8 cellular contexts compared by ENCODE assay signal in genomic region chr1:23561813-23562100, GRCh38. TPM values are rescaled to one million over a fixed set of nuclear protein-coding genes. Genes with fewer than 3 reads are reported as not detected.
DNase-seq lines count a peak whose midpoint lies in the region; ATAC-seq and TF ChIP-seq lines count a peak whose summit lies in the region.

No MANE protein-coding gene starts in this region.

- H3K4me1 ChIP-seq in HUES48 (ENCODE audit: control insufficient read depth, insufficient read depth, low read length), result peaks cover 51% of the 10 kb centered on the region
- H3K4me1 ChIP-seq in adrenal gland (replicated peaks in 1 of 2), result peaks cover 9 to 40% of the 10 kb centered on the region in 2 donors

- H3K36me3 Mint-ChIP-seq in stimulated activated naive B cell treated with anti-CD40 and anti-IgM and Interleukin-4, amounts not matched to agents 10 μg/mL and 1 μg/mL and 100 μg/mL, for 72 hours, result peaks cover 13 to 25% of the 10 kb centered on the region in 2 donors

- H3K4me3 Mint-ChIP-seq in stimulated activated naive B cell treated with anti-CD40 and anti-IgM and Interleukin-4, amounts not matched to agents 10 μg/mL and 1 μg/mL and 100 μg/mL, for 72 hours, result peak overlapping the region in 1 of 2 donors; percentile 8

- no peak for TF ChIP-seq POLR2A in adrenal gland (IDR thresholded peaks at IDR 0.05)

- H3K27me3 Mint-ChIP-seq in stimulated activated naive B cell treated with anti-CD40 and anti-IgM and Interleukin-4, amounts not matched to agents 10 μg/mL and 1 μg/mL and 100 μg/mL, for 72 hours, result no peaks in the 10 kb centered on the region

- WGBS in adrenal gland, 4 donors, result 19 to 42% (median 37%) methylated on average over 2 of the region's 2 CpGs

- no peaks in the 10 kb centered on the region for H3K9me3 ChIP-seq in HUES48 (ENCODE audit: control insufficient read depth, insufficient read depth, low read length)
- no peaks in the 10 kb centered on the region for H3K9me3 ChIP-seq in adrenal gland (replicated peaks in 1 of 3)

- H3K27ac ChIP-seq in HUES48 (ENCODE audit: low read depth, low read length) (peak overlapping the region; percentile 97), adrenal gland (peak overlapping the region in 4 of 5 donors; percentile 72 to 91 (median 84))

- H3K27ac Mint-ChIP-seq in stimulated activated naive B cell treated with anti-CD40 and anti-IgM and Interleukin-4, amounts not matched to agents 10 μg/mL and 1 μg/mL and 100 μg/mL, for 72 hours, result peak overlapping the region; percentile 97

- no peak overlapping the region for H3K9ac ChIP-seq in HUES48 (ENCODE audit: low read depth, low read length)

- no peak for TF ChIP-seq CTCF in adrenal gland (IDR thresholded peaks at IDR 0.05)

- no peak for DNase-seq in adrenal gland
- peak; percentile 36 for DNase-seq in left kidney (ENCODE audit: low read depth, low spot score)
- DNase-seq in stimulated activated naive B cell treated with anti-CD40 and anti-IgM and Interleukin-4, amounts not matched to agents 10 μg/mL and 1 μg/mL and 100 μg/mL, for 72 hours, result no peak
- DNase-seq in A172 (ENCODE audit: low spot score), result no peak

- H3K36me3 ChIP-seq in HUES48 (ENCODE audit: control insufficient read depth, insufficient read depth, low read length) (peaks cover 9% of the 10 kb centered on the region; the same call in 1 of the 2 replicates), adrenal gland (replicated peaks in 1 of 2) (no peaks in the 10 kb centered on the region)

- H3K27me3 ChIP-seq in HUES48 (ENCODE audit: control insufficient read depth, insufficient read depth, low read length) (peaks cover 44% of the 10 kb centered on the region), adrenal gland (no peaks in the 10 kb centered on the region)

- intact Hi-C loops in adrenal gland (cut with DNase I), result no loop called here

- no peak for ATAC-seq in stimulated activated naive B cell treated with anti-CD40 and anti-IgM and Interleukin-4, amounts not matched to agents 10 μg/mL and 1 μg/mL and 100 μg/mL, for 72 hours (replicated peaks)
- ATAC-seq in HG03571 (IDR thresholded peaks at IDR 0.05; ENCODE audit: unreplicated experiment), result no peak
- ATAC-seq in HG02642 (IDR thresholded peaks at IDR 0.05; ENCODE audit: poor library complexity, unreplicated experiment), result no peak
- ATAC-seq in HG02938 (IDR thresholded peaks at IDR 0.05; ENCODE audit: unreplicated experiment), result no peak

- no peaks in the 10 kb centered on the region for H3K9me3 Mint-ChIP-seq in stimulated activated naive B cell treated with anti-CD40 and anti-IgM and Interleukin-4, amounts not matched to agents 10 μg/mL and 1 μg/mL and 100 μg/mL, for 72 hours

- peaks cover 52 to 64% of the 10 kb centered on the region in 2 donors for H3K4me1 Mint-ChIP-seq in stimulated activated naive B cell treated with anti-CD40 and anti-IgM and Interleukin-4, amounts not matched to agents 10 μg/mL and 1 μg/mL and 100 μg/mL, for 72 hours

- H3K4me3 ChIP-seq in HUES48 (ENCODE audit: low read depth, low read length) (peak overlapping the region; percentile 20; the same call in 1 of the 2 replicates), adrenal gland (peak overlapping the region in 1 of 4 donors; percentile 2)

RNA-seq across cellular contexts. Expression of gene ID3, which starts 2.5 kb away (rescaled TPM):
- 100 to 1,000 TPM in 5 of 8 donors, 10 to 100 TPM in 3; 55.3 to 213 (median 118) TPM for total RNA-seq in adrenal gland
- polyA plus RNA-seq in adrenal gland, result 100 to 1,000 TPM in 2 of 3 donors, 10 to 100 TPM in 1; 28.8 to 133 (median 114) TPM
- total RNA-seq in A172 (2014; rRNA removed; shearing (Covaris generic)), result 83.7 and 244 TPM in 2 replicates

RNA-seq across cellular contexts. Expression of gene E2F2, which starts 30.7 kb away (rescaled TPM):
- under 1 TPM in 7 of 8 donors, not detected in 1; 0.12 to 0.88 (median 0.45) TPM for total RNA-seq in adrenal gland
- under 1 TPM; 0.07 to 0.35 (median 0.16) TPM for polyA plus RNA-seq in adrenal gland
- total RNA-seq in A172 (2014; rRNA removed; shearing (Covaris generic)), result 3.8 and 4.0 TPM in 2 replicates
